ENCODE assay signal across 18 cellular contexts in genomic region chr11:23585700-23586099, GRCh38.
"Had no signal": no experiment of that assay in that cellular context is flagged by ENCODE, and none has a peak within 500 bp of the region (broad histone marks: within the 10 kb centered on the region; RNA-seq: fewer than 3 reads in every experiment).

No MANE protein-coding gene starts in this region.

- H3K27me3 ChIP-seq: upper lobe of left lung had no signal

- H3K27ac ChIP-seq: skin epidermis, upper lobe of left lung had no signal

- H3K4me1 ChIP-seq: upper lobe of left lung had no signal

- DNase-seq: activated CD4-positive, alpha-beta T cell treated with anti-CD3 and anti-CD28 coated beads, Interleukin-2, amount 10 ng/mL, durations not matched to agents 7 days and 5 days; activated CD8-positive, alpha-beta memory T cell treated with anti-CD3 and anti-CD28 coated beads, Interleukin-2, amount 50 U/mL, for 48 hours; activated gamma-delta T cell; activated T-cell treated with anti-CD3 and anti-CD28 coated beads, Interleukin-2, amount 50 U/mL, for 72 hours; amygdala; central memory CD4-positive, alpha-beta T cell; cortex of kidney; effector memory CD4-positive, alpha-beta T cell; hippocampal formation; mesenchymal stem cell; natural killer cell; posterior cingulate gyrus; retina; stimulated activated CD4-positive, alpha-beta T cell treated with anti-CD3 and anti-CD28 coated beads, Interleukin-4, amount 100 ng/mL, for 24 hours; stimulated activated naive CD4-positive, alpha-beta T cell treated with Interleukin-2 at 50 U/mL for 16 hours; SW 1271; upper lobe of left lung had no signal

- H3K36me3 ChIP-seq: upper lobe of left lung had no signal

- H3K4me3 ChIP-seq: skin epidermis, upper lobe of left lung had no signal

- H3K9me3 ChIP-seq: upper lobe of left lung had no signal
